Comparison of ENCODE assay signal across 10 cellular contexts in genomic region chr10:79260803-79261740, GRCh38.
DNase-seq lines count a peak whose midpoint lies in the region; ATAC-seq, FAIRE-seq and TF ChIP-seq lines count a peak whose summit lies in the region.
"Had no signal": no experiment of that assay in that cellular context is flagged by ENCODE, and none has a peak within 500 bp of the region (broad histone marks: within the 10 kb centered on the region; RNA-seq: fewer than 3 reads in every experiment).

No MANE protein-coding gene starts in this region.

- no peak for FAIRE-seq in H54 (lab: Jason Lieb, UNC)
- FAIRE-seq: endometrium had no signal

- no peak overlapping the region for H3K4me3 ChIP-seq in H7 (ENCODE audit: insufficient read depth, low read depth, low read length)

- in situ Hi-C loops in KBM-7 (cut with MboI; ENCODE audit: low pct_unique_long_range_greater_than_20kb, low sequenced_read_pairs), result no loop called here

- no peaks in the 10 kb centered on the region; the same call in 1 of the 2 replicates for H3K36me3 ChIP-seq in H7 (replicated peaks; ENCODE audit: control insufficient read depth, insufficient read depth, low read length)

- DNase-seq in H7 (peak; percentile 90), SHP77 (lab: John Stamatoyannopoulos, UW) (peak; percentile 48 to 76), left ventricle myocardium superior (peak; percentile 46), sciatic nerve (ENCODE audit: low spot score) (no peak), H54 (ENCODE audit: insufficient read length, low spot score) (no peak), KBM-7 (no peak)
- DNase-seq in activated CD4-positive, alpha-beta T cell treated with anti-CD3 and anti-CD28 coated beads for 48 hours, result no peak
- DNase-seq in stimulated activated CD4-positive, alpha-beta T cell treated with anti-CD3 and anti-CD28 coated beads, Interleukin-4, amount 100 ng/mL, for 24 hours, result no peak
- DNase-seq: activated CD4-positive, CD25-positive, alpha-beta regulatory T cell had no signal

- TF ChIP-seq POLR2A in H54 (IDR thresholded peaks at IDR 0.05; ENCODE audit: low read depth, low read length), result no peak

- intact Hi-C loops in left ventricle myocardium superior (cut with micrococcal nuclease), result no loop called here
- intact Hi-C loops in sciatic nerve (cut with DNase I), result no loop called here

- no peaks in the 10 kb centered on the region for H3K27me3 ChIP-seq in H7 (ENCODE audit: control insufficient read depth, insufficient read depth, low read length)

- ATAC-seq in left ventricle myocardium superior (peak; percentile 56), sciatic nerve (peak; percentile 55)

Comparison
In these comparisons a context has a peak if more than half of its experiments do, and no peak if none do; other contexts are left out.
1. DNase-seq: peak in H7 (single experiment), SHP77 (2 of 2) and left ventricle myocardium superior (single experiment); none in sciatic nerve (single experiment), activated CD4-positive, alpha-beta T cell treated with anti-CD3 and anti-CD28 coated beads for 48 hours (single experiment), H54 (single experiment), stimulated activated CD4-positive, alpha-beta T cell treated with anti-CD3 and anti-CD28 coated beads, Interleukin-4, amount 100 ng/mL, for 24 hours (single experiment) and KBM-7 (single experiment).